1 cellular context compared by ENCODE assay signal in the genomic region with DNA sequence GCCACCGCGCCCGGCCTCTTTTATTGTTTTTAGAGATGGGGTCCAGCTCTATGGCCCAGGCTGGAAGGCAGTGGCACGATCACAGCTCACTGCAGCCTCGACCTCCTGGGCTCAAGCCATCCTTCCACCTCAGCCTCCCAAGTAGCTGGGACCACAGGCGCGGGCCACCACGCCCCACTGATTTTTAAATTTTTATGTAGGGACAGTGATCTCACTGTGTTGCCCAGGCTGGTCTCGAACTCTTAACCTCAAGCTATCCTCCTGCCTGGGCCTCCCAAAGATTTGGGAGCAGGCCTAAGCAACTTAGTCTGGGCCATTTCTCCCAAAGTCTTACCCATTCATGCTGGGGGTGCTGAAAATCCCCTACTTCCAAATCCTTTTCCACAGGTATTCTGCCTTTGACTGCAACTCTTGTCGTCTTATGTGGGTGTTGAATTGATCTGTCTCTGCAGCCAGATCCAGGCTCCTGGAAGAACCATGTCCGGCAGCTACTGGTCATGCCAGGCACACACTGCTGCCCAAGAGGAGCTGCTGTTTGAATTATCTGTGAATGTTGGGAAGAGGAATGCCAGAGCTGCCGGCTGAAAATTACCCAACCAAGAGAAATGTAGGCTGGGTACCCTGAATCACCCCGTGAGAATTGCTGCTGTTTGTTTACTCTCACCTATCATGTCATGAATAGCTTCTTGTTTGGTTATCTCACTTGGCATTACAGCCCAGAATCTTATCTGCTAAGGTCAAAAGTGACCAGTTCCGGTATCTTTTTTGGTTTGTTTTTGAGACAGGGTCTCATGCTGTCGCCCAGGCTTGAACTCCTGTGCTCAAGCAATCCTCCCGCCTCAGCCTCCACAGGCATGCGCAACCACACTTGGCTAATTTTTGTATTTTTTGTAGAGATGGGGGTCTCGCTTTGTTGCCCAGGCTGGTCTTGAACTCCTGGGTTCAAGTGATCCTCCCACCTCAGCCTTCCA.
TF ChIP-seq lines count a peak whose summit lies in the region.

No MANE protein-coding gene starts in this region.

TF ChIP-seq in H1, 55 proteins besides CTCF, POLR2A, EP300 and RAD21:
- no peak for TF ChIP-seq BCL11A (IDR thresholded peaks at IDR 0.05; ENCODE audit: low read depth in 2 of 2, low read length in 2 of 2)
- no peak for TF ChIP-seq EGR1 (IDR thresholded peaks at IDR 0.05; ENCODE audit: borderline replicate concordance, low read depth, low read length)
- TF ChIP-seq RFX5 (IDR thresholded peaks at IDR 0.05; ENCODE audit: borderline replicate concordance, low read depth, low read length), result no peak
- no peak for TF ChIP-seq POLR2AphosphoS5 (IDR thresholded peaks at IDR 0.05; ENCODE audit: low read depth, low read length)
- TF ChIP-seq, protein P1, sequence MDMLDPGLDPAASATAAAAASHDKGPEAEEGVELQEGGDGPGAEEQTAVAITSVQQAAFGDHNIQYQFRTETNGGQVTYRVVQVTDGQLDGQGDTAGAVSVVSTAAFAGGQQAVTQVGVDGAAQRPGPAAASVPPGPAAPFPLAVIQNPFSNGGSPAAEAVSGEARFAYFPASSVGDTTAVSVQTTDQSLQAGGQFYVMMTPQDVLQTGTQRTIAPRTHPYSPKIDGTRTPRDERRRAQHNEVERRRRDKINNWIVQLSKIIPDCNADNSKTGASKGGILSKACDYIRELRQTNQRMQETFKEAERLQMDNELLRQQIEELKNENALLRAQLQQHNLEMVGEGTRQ (IDR thresholded peaks at IDR 0.05; ENCODE audit: low read length), result no peak
- no peak for TF ChIP-seq YY1 (IDR thresholded peaks at IDR 0.05; ENCODE audit: low read depth, low read length)
- no peak for TF ChIP-seq SP4 (IDR thresholded peaks at IDR 0.05; ENCODE audit: low read length)
